Comparison of ENCODE assay signal across 17 cellular contexts in genomic region chr21:46122758-46123683, GRCh38. TPM values are rescaled to one million over a fixed set of nuclear protein-coding genes. Genes with fewer than 3 reads are reported as not detected.
A peak's percentile ranks its signal among the peaks of the same experiment; 100 is the strongest.
DNase-seq lines count a peak whose midpoint lies in the region; ATAC-seq lines count a peak whose summit lies in the region.
"Had no signal": no experiment of that assay in that cellular context is flagged by ENCODE, and none has a peak within 500 bp of the region (broad histone marks: within the 10 kb centered on the region; RNA-seq: fewer than 3 reads in every experiment).

No MANE protein-coding gene starts in this region.

- no peak overlapping the region for H3K9ac ChIP-seq in stomach smooth muscle (ENCODE audit: low read length in 2 of 2)

- H3K27me3 ChIP-seq in stomach smooth muscle (ENCODE audit: control insufficient read depth in 1 of 2, insufficient read depth in 2 of 2, low read length in 2 of 2): no peaks in the 10 kb centered on the region
- H3K27me3 ChIP-seq: gastrocnemius medialis, neutrophil, vagina had no signal

- H3K27ac Mint-ChIP-seq in activated naive CD4-positive, alpha-beta T cell treated with anti-CD3 and anti-CD28 coated beads for 36 hours: no peak overlapping the region
- H3K27ac Mint-ChIP-seq: IgD-negative memory B cell; stimulated activated naive B cell treated with anti-CD40 and anti-IgM and Interleukin-4, amounts not matched to agents 10 μg/mL and 1 μg/mL and 100 μg/mL, for 72 hours had no signal

- H3K36me3 ChIP-seq in stomach smooth muscle (ENCODE audit: control insufficient read depth in 2 of 2, insufficient read depth in 2 of 2, low read length in 2 of 2): peaks cover 76 to 87% of the 10 kb centered on the region in 2 donors
- H3K36me3 ChIP-seq: gastrocnemius medialis, neutrophil had no signal

- H3K4me1 ChIP-seq in stomach smooth muscle (ENCODE audit: control insufficient read depth, insufficient read depth, low read length): no peaks in the 10 kb centered on the region
- H3K4me1 ChIP-seq: gastrocnemius medialis, vagina had no signal

- H3K27me3 Mint-ChIP-seq in activated naive CD4-positive, alpha-beta T cell treated with anti-CD3 and anti-CD28 coated beads for 36 hours (ENCODE audit: low read depth): no peaks in the 10 kb centered on the region
- H3K27me3 Mint-ChIP-seq: IgD-negative memory B cell had no signal

- no peak overlapping the region for H3K4me3 ChIP-seq in stomach smooth muscle (ENCODE audit: low read length in 2 of 2)
- H3K4me3 ChIP-seq: gastrocnemius medialis, vagina had no signal

- ATAC-seq in HG03432 (IDR thresholded peaks at IDR 0.05; ENCODE audit: unreplicated experiment): no peak
- ATAC-seq: gastrocnemius medialis; stimulated activated naive B cell treated with anti-CD40 and anti-IgM and Interleukin-4, amounts not matched to agents 10 μg/mL and 1 μg/mL and 100 μg/mL, for 72 hours had no signal

- CTCF ChIA-PET in activated naive CD4-positive, alpha-beta T cell treated with anti-CD3 and anti-CD28 coated beads for 36 hours (lab: Charles Lee): no interaction called here

- H3K4me3 Mint-ChIP-seq in activated naive CD4-positive, alpha-beta T cell treated with anti-CD3 and anti-CD28 coated beads for 36 hours: no peak overlapping the region
- H3K4me3 Mint-ChIP-seq: H9; IgD-negative memory B cell; stimulated activated naive B cell treated with anti-CD40 and anti-IgM and Interleukin-4, amounts not matched to agents 10 μg/mL and 1 μg/mL and 100 μg/mL, for 72 hours had no signal

- no peaks in the 10 kb centered on the region for H3K9me3 ChIP-seq in stomach smooth muscle (ENCODE audit: control insufficient read depth in 2 of 2, low read length in 2 of 2)
- H3K9me3 ChIP-seq: gastrocnemius medialis, neutrophil, vagina had no signal

- DNase-seq in activated naive CD4-positive, alpha-beta T cell treated with anti-CD3 and anti-CD28 coated beads for 36 hours: peak; percentile 1
- DNase-seq in activated naive CD4-positive, alpha-beta T cell (lab: John Stamatoyannopoulos, UW): no peak
- peak; percentile 7 for DNase-seq in activated naive CD4-positive, alpha-beta T cell treated with anti-CD3 and anti-CD28 coated beads, Interleukin-2, amount 50 U/mL, for 16 hours
- DNase-seq in islet precursor cell (peak; percentile 32), MV-4-11 (lab: John Stamatoyannopoulos, UW) (no peak), GM19238 (ENCODE audit: insufficient read length, low spot score) (no peak)
- DNase-seq: H9; mesendoderm; NCI-H2107; stimulated activated naive B cell treated with anti-CD40 and anti-IgM and Interleukin-4, amounts not matched to agents 10 μg/mL and 1 μg/mL and 100 μg/mL, for 72 hours; WERI-Rb-1 had no signal

- H3K4me1 Mint-ChIP-seq in activated naive CD4-positive, alpha-beta T cell treated with anti-CD3 and anti-CD28 coated beads for 36 hours (ENCODE audit: low read depth): no peaks in the 10 kb centered on the region
- H3K4me1 Mint-ChIP-seq: IgD-negative memory B cell; stimulated activated naive B cell treated with anti-CD40 and anti-IgM and Interleukin-4, amounts not matched to agents 10 μg/mL and 1 μg/mL and 100 μg/mL, for 72 hours had no signal

- H3K27ac ChIP-seq in stomach smooth muscle (ENCODE audit: low read length): peak overlapping the region; percentile 41
- H3K27ac ChIP-seq: gastrocnemius medialis, neutrophil, WERI-Rb-1 had no signal

- no peaks in the 10 kb centered on the region for H3K36me3 Mint-ChIP-seq in activated naive CD4-positive, alpha-beta T cell treated with anti-CD3 and anti-CD28 coated beads for 36 hours (ENCODE audit: low read depth)
- H3K36me3 Mint-ChIP-seq: IgD-negative memory B cell; stimulated activated naive B cell treated with anti-CD40 and anti-IgM and Interleukin-4, amounts not matched to agents 10 μg/mL and 1 μg/mL and 100 μg/mL, for 72 hours had no signal

- no peaks in the 10 kb centered on the region for H3K9me3 Mint-ChIP-seq in activated naive CD4-positive, alpha-beta T cell treated with anti-CD3 and anti-CD28 coated beads for 36 hours
- H3K9me3 Mint-ChIP-seq: H9 had no signal

- intact Hi-C loops in activated naive CD4-positive, alpha-beta T cell treated with anti-CD3 and anti-CD28 coated beads for 36 hours (cut with micrococcal nuclease): no loop called here

RNA-seq across cellular contexts. Expression of gene COL6A2, which starts 25.1 kb away (rescaled TPM):
- 1 to 10 TPM; 6.7 to 8.4 TPM for total RNA-seq in activated naive CD4-positive, alpha-beta T cell treated with anti-CD3 and anti-CD28 coated beads for 36 hours

RNA-seq across cellular contexts. Expression of gene FTCD, which starts 32.4 kb away (rescaled TPM):
- total RNA-seq in activated naive CD4-positive, alpha-beta T cell treated with anti-CD3 and anti-CD28 coated beads for 36 hours: not detected
- total RNA-seq: vagina had no signal

Comparison
In these comparisons a context has a peak if more than half of its experiments do, and no peak if none do; other contexts are left out.
1. DNase-seq: peak in activated naive CD4-positive, alpha-beta T cell treated with anti-CD3 and anti-CD28 coated beads for 36 hours (single experiment), activated naive CD4-positive, alpha-beta T cell treated with anti-CD3 and anti-CD28 coated beads, Interleukin-2, amount 50 U/mL, for 16 hours (single experiment) and islet precursor cell (single experiment); none in activated naive CD4-positive, alpha-beta T cell (0 of 4), MV-4-11 (single experiment) and GM19238 (single experiment).